Comparison of ENCODE assay signal across 12 cellular contexts in the genomic region with DNA sequence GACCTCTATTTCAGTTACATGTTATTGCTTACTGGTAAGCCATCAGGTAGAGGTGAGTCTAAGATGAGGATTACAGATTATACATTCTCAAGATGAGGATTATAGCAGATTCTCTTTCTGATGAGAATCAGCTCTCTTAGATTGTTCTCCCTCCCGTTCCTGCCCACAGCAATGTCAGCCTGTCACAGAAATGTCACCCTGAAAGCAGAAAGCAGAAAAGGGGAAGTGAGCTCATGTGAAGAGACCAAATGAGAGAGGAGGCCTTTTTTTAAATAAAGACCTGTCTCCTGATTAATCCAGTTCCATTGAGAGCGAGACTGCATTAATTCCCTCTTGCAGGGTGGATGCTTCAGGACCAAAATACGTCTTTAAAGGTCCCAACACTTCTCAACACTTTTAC.
DNase-seq lines count a peak whose midpoint lies in the region; ATAC-seq and TF ChIP-seq lines count a peak whose summit lies in the region.
"Had no signal": no experiment of that assay in that cellular context is flagged by ENCODE, and none has a peak within 500 bp of the region (broad histone marks: within the 10 kb centered on the region; RNA-seq: fewer than 3 reads in every experiment).

No MANE protein-coding gene starts in this region.

- dilution Hi-C loops in mammary epithelial cell (cut with HindIII; ENCODE audit: low sequenced_read_pairs), result no loop called here

- H4K20me1 ChIP-seq in mammary epithelial cell (ENCODE audit: insufficient read depth, low read length), result no peaks in the 10 kb centered on the region

- no peaks in the 10 kb centered on the region for H3K36me3 ChIP-seq in uterus
- H3K36me3 ChIP-seq in mammary epithelial cell (ENCODE audit: insufficient read depth, low read length), result no peaks in the 10 kb centered on the region
- no peaks in the 10 kb centered on the region for H3K36me3 ChIP-seq in psoas muscle (ENCODE audit: insufficient read depth in 1 of 2, low read depth in 1 of 2)
- H3K36me3 ChIP-seq: gastrocnemius medialis had no signal

- no peak for TF ChIP-seq POLR2A in uterus (IDR thresholded peaks at IDR 0.05)

- H3K4me3 ChIP-seq in uterus (no peak overlapping the region), mammary epithelial cell (replicated peaks in 1 of 3; ENCODE audit: insufficient read depth in 1 of 3, low read depth in 2 of 3, low read length in 3 of 3) (no peak overlapping the region), psoas muscle (no peak overlapping the region)
- H3K4me3 ChIP-seq: gastrocnemius medialis had no signal

- H3K27me3 Mint-ChIP-seq in mesothelial cell of epicardium (ENCODE audit: low read depth), result no peaks in the 10 kb centered on the region

- H3K4me1 Mint-ChIP-seq in mesothelial cell of epicardium, result no peaks in the 10 kb centered on the region

- peak; percentile 3 for DNase-seq in GM19238 (ENCODE audit: insufficient read length, low spot score)
- DNase-seq in Kasumi-1 (lab: John Stamatoyannopoulos, UW), result peak; percentile 83 to 91
- DNase-seq in pons (ENCODE audit: low spot score), result peak; percentile 55
- DNase-seq in uterus, result no peak
- DNase-seq in mesothelial cell of epicardium (ENCODE audit: low spot score in 2 of 2, unreplicated experiment in 2 of 2), result no peak
- no peak for DNase-seq in mammary epithelial cell
- no peak for DNase-seq in psoas muscle
- DNase-seq: gastrocnemius medialis; naive thymus-derived CD8-positive, alpha-beta T cell; stimulated activated CD4-positive, alpha-beta T cell treated with anti-CD3 and anti-CD28 coated beads, Interleukin-4, amount 100 ng/mL, for 4 hours had no signal

- ATAC-seq in HG02798 (IDR thresholded peaks at IDR 0.05; ENCODE audit: poor library complexity, unreplicated experiment) (peak; percentile 94), psoas muscle (no peak)
- ATAC-seq: gastrocnemius medialis; naive thymus-derived CD8-positive, alpha-beta T cell had no signal

- H3K9ac ChIP-seq in mammary epithelial cell (ENCODE audit: insufficient read depth, low read length), result no peak overlapping the region
- H3K9ac ChIP-seq: KMS-11 had no signal

- H3K4me3 Mint-ChIP-seq in mesothelial cell of epicardium, result no peak overlapping the region
- H3K4me3 Mint-ChIP-seq: naive thymus-derived CD8-positive, alpha-beta T cell had no signal

- intact Hi-C loops in uterus (cut with DNase I; ENCODE audit: low total_unique reads), result no loop called here
- intact Hi-C loops in mammary epithelial cell (cut with micrococcal nuclease), result no loop called here
- intact Hi-C loops in psoas muscle (cut with DNase I), result no loop called here

- no peaks in the 10 kb centered on the region for H3K79me2 ChIP-seq in mammary epithelial cell (ENCODE audit: insufficient read depth, low read length)

- no peak overlapping the region for H3K4me2 ChIP-seq in mammary epithelial cell (ENCODE audit: insufficient read depth, low read depth, low read length)
- H3K4me2 ChIP-seq: KMS-11 had no signal

- no peaks in the 10 kb centered on the region for H3K9me3 ChIP-seq in uterus
- peaks cover 2% of the 10 kb centered on the region for H3K9me3 ChIP-seq in mammary epithelial cell (replicated peaks; ENCODE audit: insufficient read depth, low read length)
- peaks cover 8% of the 10 kb centered on the region for H3K9me3 ChIP-seq in psoas muscle
- H3K9me3 ChIP-seq: gastrocnemius medialis had no signal

- H3K27ac ChIP-seq in uterus (no peak overlapping the region), mammary epithelial cell (ENCODE audit: insufficient read depth, low read depth, low read length) (no peak overlapping the region), psoas muscle (no peak overlapping the region)
- H3K27ac ChIP-seq: gastrocnemius medialis, KMS-11 had no signal

- 35% methylated on average over 3 of the region's 3 CpGs for WGBS in mammary epithelial cell (ENCODE audit: low coverage, missing lambda C conversion rate)
- WGBS in psoas muscle, 3 donors, result 82 to 92% (median 83%) methylated on average over 3 of the region's 3 CpGs

- H3K36me3 Mint-ChIP-seq in mesothelial cell of epicardium, result peaks cover 3% of the 10 kb centered on the region
- H3K36me3 Mint-ChIP-seq: naive thymus-derived CD8-positive, alpha-beta T cell had no signal

- H3K27me3 ChIP-seq in uterus (no peaks in the 10 kb centered on the region), mammary epithelial cell (ENCODE audit: insufficient read depth, low read length) (peaks cover 2% of the 10 kb centered on the region), psoas muscle (ENCODE audit: insufficient read depth in 3 of 3, low read length in 2 of 3) (no peaks in the 10 kb centered on the region)
- H3K27me3 ChIP-seq: gastrocnemius medialis had no signal

- in situ Hi-C loops in mammary epithelial cell (cut with MboI; ENCODE audit: low sequenced_read_pairs in 2 of 2), result no loop called here

- H2AFZ ChIP-seq in mammary epithelial cell (ENCODE audit: low read depth, low read length), result no peak overlapping the region

- H3K9me3 Mint-ChIP-seq in mesothelial cell of epicardium, result peaks cover 8% of the 10 kb centered on the region

- H3K4me1 ChIP-seq in uterus (no peaks in the 10 kb centered on the region), mammary epithelial cell (ENCODE audit: insufficient read depth, low read length) (no peaks in the 10 kb centered on the region), psoas muscle (no peaks in the 10 kb centered on the region)
- H3K4me1 ChIP-seq: gastrocnemius medialis had no signal

- CTCF ChIA-PET in mammary epithelial cell (lab: Charles Lee; ENCODE audit: low non-redundant PET), result no interaction called here

- no peak for TF ChIP-seq CTCF in uterus (IDR thresholded peaks at IDR 0.05)
- no peak for TF ChIP-seq CTCF in mesothelial cell of epicardium (IDR thresholded peaks at IDR 0.05; ENCODE audit: unreplicated experiment)
- TF ChIP-seq CTCF in mammary epithelial cell (conservative IDR thresholded peaks at IDR 0.05 in 1 of 2, IDR thresholded peaks at IDR 0.05 in 1 of 2; ENCODE audit: extremely low read depth in 1 of 2, insufficient read depth in 1 of 2, low read depth in 1 of 2, low read length in 2 of 2), result no peak
- TF ChIP-seq CTCF in psoas muscle (IDR thresholded peaks at IDR 0.05), result no peak

- BruUV-seq in mammary epithelial cell (replicated peaks; lab: Mats Ljungman, UMichigan), result no TSS peak

- no peak overlapping the region for H3K27ac Mint-ChIP-seq in mesothelial cell of epicardium
- H3K27ac Mint-ChIP-seq: naive thymus-derived CD8-positive, alpha-beta T cell had no signal

Comparison
In these comparisons a context has a peak if more than half of its experiments do, and no peak if none do; other contexts are left out.
1. DNase-seq: peak in GM19238 (single experiment), Kasumi-1 (2 of 2) and pons (single experiment); none in uterus (0 of 2), mesothelial cell of epicardium (0 of 2), mammary epithelial cell (single experiment) and psoas muscle (0 of 2).